ENCODE assay signal across 8 cellular contexts in genomic region chr11:78573271-78574035, GRCh38. TPM values are rescaled to one million over a fixed set of nuclear protein-coding genes. Genes with fewer than 3 reads are reported as not detected.
DNase-seq lines count a peak whose midpoint lies in the region; ATAC-seq and TF ChIP-seq lines count a peak whose summit lies in the region.

No MANE protein-coding gene starts in this region.

- H3K9me3 ChIP-seq in right cardiac atrium (ENCODE audit: control insufficient read depth, low read length) (no peaks in the 10 kb centered on the region), smooth muscle cell (replicated peaks; ENCODE audit: low read depth) (no peaks in the 10 kb centered on the region)

- POLR2A ChIA-PET in GM10248 (lab: Yijun Ruan, JAX), result no interaction called here

- ATAC-seq in right cardiac atrium (no peak), GM21390 (IDR thresholded peaks at IDR 0.05; ENCODE audit: unreplicated experiment) (no peak)

- peak overlapping the region; percentile 82 for H3K9ac ChIP-seq in smooth muscle cell (ENCODE audit: low read depth)

- no peak for TF ChIP-seq CTCF in WI38 (IDR thresholded peaks at IDR 0.05; ENCODE audit: low read depth, low read length)
- no peak for TF ChIP-seq CTCF in smooth muscle cell (IDR thresholded peaks at IDR 0.05; ENCODE audit: borderline replicate concordance, insufficient read depth, poor library complexity, severe bottlenecking)
- TF ChIP-seq CTCF in GM10248 (IDR thresholded peaks at IDR 0.05; ENCODE audit: control extremely low read depth, extremely low read depth, low read depth, missing control alignments), result no peak

- H3K79me2 ChIP-seq in smooth muscle cell (ENCODE audit: low read depth), result peaks cover 9% of the 10 kb centered on the region

- intact Hi-C loops in right cardiac atrium (cut with DNase I), result no loop called here

- no peaks in the 10 kb centered on the region for H3F3A ChIP-seq in smooth muscle cell (ENCODE audit: low read depth)

- H3K27me3 ChIP-seq in right cardiac atrium (ENCODE audit: control insufficient read depth, insufficient read depth), result no peaks in the 10 kb centered on the region
- H3K27me3 ChIP-seq in smooth muscle cell (ENCODE audit: low read depth), result no peaks in the 10 kb centered on the region

- CTCF ChIA-PET in GM10248 (lab: Yijun Ruan, JAX), result interaction anchor here (0.7 to 6.4 kb wide), 6 partner anchors 9 to 345 kb away, joined by 3 to 53 read pairs (median 3); no protein-coding TSS in a partner anchor

- 28% methylated on average over 8 of the region's 8 CpGs for WGBS in right cardiac atrium
- WGBS in smooth muscle cell (ENCODE audit: low lambda C conversion rate), result 40% methylated on average over 8 of the region's 8 CpGs

- H4K20me1 ChIP-seq in smooth muscle cell (ENCODE audit: low read depth), result no peaks in the 10 kb centered on the region

- H3K27ac ChIP-seq in right cardiac atrium (ENCODE audit: low read length), result no peak overlapping the region
- H3K27ac ChIP-seq in smooth muscle cell (ENCODE audit: low read depth), result no peak overlapping the region

- H3K4me1 ChIP-seq in right cardiac atrium (ENCODE audit: control insufficient read depth, insufficient read depth, low read length), result no peaks in the 10 kb centered on the region
- H3K4me1 ChIP-seq in smooth muscle cell (ENCODE audit: low read depth), result peaks cover 16% of the 10 kb centered on the region

- DNase-seq in DMS53 (lab: John Stamatoyannopoulos, UW) (peak; percentile 47), DMS53 treated with DMSO at 0.1 percent for 48 hours (lab: John Stamatoyannopoulos, UW; ENCODE audit: unreplicated experiment) (no peak), right cardiac atrium (no peak), smooth muscle cell (lab: John Stamatoyannopoulos, UW; ENCODE audit: unreplicated experiment) (no peak), GM10248 (ENCODE audit: extremely low spot score) (no peak)
- DNase-seq in central memory CD4-positive, alpha-beta T cell, result no peak

- peak overlapping the region; percentile 92 for H3K4me2 ChIP-seq in smooth muscle cell

- H2AFZ ChIP-seq in smooth muscle cell (ENCODE audit: low read depth), result peak overlapping the region; percentile 100

- peak overlapping the region; percentile 92 for H3K4me3 ChIP-seq in WI38 (ENCODE audit: low read depth, low read length)
- peak overlapping the region; percentile 78 for H3K4me3 ChIP-seq in right cardiac atrium (ENCODE audit: low read length)
- H3K4me3 ChIP-seq in smooth muscle cell, result peak overlapping the region; percentile 84

- no peaks in the 10 kb centered on the region for H3K36me3 ChIP-seq in smooth muscle cell (ENCODE audit: low read depth)

RNA-seq across cellular contexts. Expression of gene NARS2, which starts 1.2 kb away (rescaled TPM):
- total RNA-seq in right cardiac atrium (10 to 100 TPM; 10.2 to 14.5 (median 13.1) TPM), smooth muscle cell (12.2 and 30.1 TPM in 2 replicates)
- polyA plus RNA-seq in right cardiac atrium (19.1 TPM), smooth muscle cell (17.4 and 18.7 TPM in 2 replicates)
